ENCODE assay signal across 1 cellular context in the genomic region with DNA sequence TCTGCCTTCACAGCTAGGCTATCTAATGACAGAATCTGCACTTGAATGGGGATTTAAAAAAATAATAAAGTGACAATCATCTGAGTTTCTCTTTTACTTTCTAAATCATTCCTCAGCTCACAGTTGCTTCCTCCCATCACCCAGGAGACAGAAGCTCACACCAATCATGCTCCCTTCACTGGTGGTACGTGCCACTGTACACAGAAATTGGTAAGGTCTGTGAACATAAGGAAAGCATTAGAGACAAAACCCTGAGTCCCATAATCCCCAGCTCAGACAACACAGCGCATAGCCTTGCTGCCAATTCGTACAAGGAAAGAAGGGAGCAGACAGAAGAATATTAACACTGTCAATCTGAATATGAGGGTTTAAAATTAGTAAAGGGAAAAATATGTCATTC.
TF ChIP-seq lines count a peak whose summit lies in the region.

No MANE protein-coding gene starts in this region.

TF ChIP-seq in H1, 55 proteins besides CTCF, POLR2A, EP300 and RAD21 (continued from another document):
- no peak for TF ChIP-seq NANOG (IDR thresholded peaks at IDR 0.05; ENCODE audit: insufficient read depth, low read depth, low read length, poor library complexity, severe bottlenecking)
- TF ChIP-seq, protein P1, sequence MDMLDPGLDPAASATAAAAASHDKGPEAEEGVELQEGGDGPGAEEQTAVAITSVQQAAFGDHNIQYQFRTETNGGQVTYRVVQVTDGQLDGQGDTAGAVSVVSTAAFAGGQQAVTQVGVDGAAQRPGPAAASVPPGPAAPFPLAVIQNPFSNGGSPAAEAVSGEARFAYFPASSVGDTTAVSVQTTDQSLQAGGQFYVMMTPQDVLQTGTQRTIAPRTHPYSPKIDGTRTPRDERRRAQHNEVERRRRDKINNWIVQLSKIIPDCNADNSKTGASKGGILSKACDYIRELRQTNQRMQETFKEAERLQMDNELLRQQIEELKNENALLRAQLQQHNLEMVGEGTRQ (IDR thresholded peaks at IDR 0.05; ENCODE audit: low read length), result no peak
- TF ChIP-seq HDAC6 (IDR thresholded peaks at IDR 0.05; ENCODE audit: low read depth, low read length), result no peak
- no peak for TF ChIP-seq CEBPB (IDR thresholded peaks at IDR 0.05; ENCODE audit: low read depth, low read length)
- TF ChIP-seq, protein P2, sequence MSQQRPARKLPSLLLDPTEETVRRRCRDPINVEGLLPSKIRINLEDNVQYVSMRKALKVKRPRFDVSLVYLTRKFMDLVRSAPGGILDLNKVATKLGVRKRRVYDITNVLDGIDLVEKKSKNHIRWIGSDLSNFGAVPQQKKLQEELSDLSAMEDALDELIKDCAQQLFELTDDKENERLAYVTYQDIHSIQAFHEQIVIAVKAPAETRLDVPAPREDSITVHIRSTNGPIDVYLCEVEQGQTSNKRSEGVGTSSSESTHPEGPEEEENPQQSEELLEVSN (IDR thresholded peaks at IDR 0.05), result no peak
